ENCODE assay signal across 18 cellular contexts in the genomic region with DNA sequence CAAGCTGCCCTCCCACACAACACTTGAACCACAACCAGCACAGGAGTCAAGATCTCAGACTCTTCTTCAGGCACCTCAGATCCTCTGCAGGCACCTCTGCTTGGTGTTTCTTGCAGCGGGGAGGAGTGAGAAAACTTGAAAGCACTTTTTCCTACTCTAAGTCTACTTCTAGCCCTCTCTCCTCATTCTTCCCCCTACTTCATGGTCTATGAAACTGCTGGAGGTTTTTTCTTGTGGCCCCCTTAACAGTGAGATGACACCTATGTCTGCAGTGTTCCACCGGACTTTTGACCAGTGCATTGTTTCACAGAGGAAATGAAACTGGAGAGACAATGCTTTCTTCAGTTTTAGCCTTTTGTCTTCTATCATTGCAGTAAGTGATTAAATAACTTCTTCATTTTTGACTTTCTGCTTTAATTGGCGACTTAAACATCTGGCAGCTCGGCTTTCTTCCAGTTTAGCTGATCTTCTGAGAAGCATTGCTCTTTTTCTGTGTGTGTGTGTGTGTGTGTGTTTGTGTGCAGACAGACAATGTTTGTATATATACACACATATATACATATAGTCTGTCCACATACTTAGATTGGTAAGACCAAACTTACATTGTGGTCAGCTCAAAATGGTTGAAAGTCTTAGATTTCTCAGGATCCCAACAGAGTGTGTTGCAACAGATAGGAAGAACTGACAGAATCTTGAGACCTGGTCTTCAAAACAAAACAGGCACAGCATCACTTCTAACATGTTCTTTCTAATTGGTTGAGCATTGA.
DNase-seq lines count a peak whose midpoint lies in the region; ATAC-seq and TF ChIP-seq lines count a peak whose summit lies in the region.
"Had no signal": no experiment of that assay in that cellular context is flagged by ENCODE, and none has a peak within 500 bp of the region (broad histone marks: within the 10 kb centered on the region; RNA-seq: fewer than 3 reads in every experiment).

No MANE protein-coding gene starts in this region.

- no peak overlapping the region for H3K4me3 Mint-ChIP-seq in osteocyte (ENCODE audit: unreplicated experiment)
- H3K4me3 Mint-ChIP-seq in immature natural killer cell = peak overlapping the region in 2 of 5 donors; percentile 3 to 45
- H3K4me3 Mint-ChIP-seq: activated CD8-positive, alpha-beta T cell treated with anti-CD3 and anti-CD28 coated beads for 36 hours; activated naive CD8-positive, alpha-beta T cell treated with anti-CD3 and anti-CD28 coated beads, Interleukin-2, amount 50 U/mL, for 24 hours had no signal

- H3K27ac Mint-ChIP-seq in osteocyte (ENCODE audit: unreplicated experiment) = no peak overlapping the region
- H3K27ac Mint-ChIP-seq in immature natural killer cell = no peak overlapping the region
- H3K27ac Mint-ChIP-seq: activated CD8-positive, alpha-beta T cell treated with anti-CD3 and anti-CD28 coated beads for 36 hours; activated naive CD8-positive, alpha-beta T cell treated with anti-CD3 and anti-CD28 coated beads, Interleukin-2, amount 50 U/mL, for 24 hours had no signal

- TF ChIP-seq CTCF in choroid plexus epithelial cell (conservative IDR thresholded peaks at IDR 0.05; ENCODE audit: low read depth, low read length) (no peak), osteocyte (IDR thresholded peaks at IDR 0.05) (no peak), GM10266 (IDR thresholded peaks at IDR 0.05; ENCODE audit: control insufficient read depth, insufficient read depth, low read depth, missing control alignments) (no peak)

- no peaks in the 10 kb centered on the region for H3K36me3 Mint-ChIP-seq in osteocyte (ENCODE audit: unreplicated experiment)
- no peaks in the 10 kb centered on the region for H3K36me3 Mint-ChIP-seq in immature natural killer cell

- no peaks in the 10 kb centered on the region for H3K9me3 Mint-ChIP-seq in osteocyte (ENCODE audit: unreplicated experiment)
- peaks cover 0 to 5% (median 0%) of the 10 kb centered on the region in 6 donors for H3K9me3 Mint-ChIP-seq in immature natural killer cell
- H3K9me3 Mint-ChIP-seq: activated CD8-positive, alpha-beta T cell treated with anti-CD3 and anti-CD28 coated beads for 36 hours; activated naive CD8-positive, alpha-beta T cell treated with anti-CD3 and anti-CD28 coated beads, Interleukin-2, amount 50 U/mL, for 24 hours had no signal

- peak; percentile 1 for DNase-seq in choroid plexus epithelial cell (ENCODE audit: low read depth)
- DNase-seq in osteocyte (ENCODE audit: extremely low spot score, unreplicated experiment) = no peak
- DNase-seq in GM10266 (ENCODE audit: extremely low spot score) = no peak
- DNase-seq in immature natural killer cell = no peak
- DNase-seq: activated CD8-positive, alpha-beta T cell treated with anti-CD3 and anti-CD28 coated beads for 36 hours; activated naive CD8-positive, alpha-beta T cell treated with anti-CD3 and anti-CD28 coated beads, Interleukin-2, amount 50 U/mL, for 24 hours; BE2C; effector CD8-positive, alpha-beta T cell; kidney glomerular epithelial cell; NCI-H1694 treated with DMSO at 0.1 percent for 48 hours; nucleus accumbens; PC-3; sigmoid colon; testis had no signal

- H3K4me1 Mint-ChIP-seq in osteocyte (ENCODE audit: unreplicated experiment) = no peaks in the 10 kb centered on the region
- peaks cover 0 to 11% of the 10 kb centered on the region in 2 donors for H3K4me1 Mint-ChIP-seq in immature natural killer cell
- H3K4me1 Mint-ChIP-seq: activated naive CD8-positive, alpha-beta T cell treated with anti-CD3 and anti-CD28 coated beads, Interleukin-2, amount 50 U/mL, for 24 hours had no signal

- H3K4me3 ChIP-seq in choroid plexus epithelial cell (ENCODE audit: low read depth, low read length) = no peak overlapping the region
- H3K4me3 ChIP-seq: cardiac muscle cell, sigmoid colon, testis had no signal

- ATAC-seq in GM18907 (IDR thresholded peaks at IDR 0.05; ENCODE audit: unreplicated experiment) (peak; percentile 79), HG02623 (IDR thresholded peaks at IDR 0.05; ENCODE audit: unreplicated experiment) (peak; percentile 56), HG03442 (IDR thresholded peaks at IDR 0.05; ENCODE audit: unreplicated experiment) (peak; percentile 63)
- ATAC-seq: activated CD8-positive, alpha-beta T cell treated with anti-CD3 and anti-CD28 coated beads for 36 hours; activated naive CD8-positive, alpha-beta T cell treated with anti-CD3 and anti-CD28 coated beads, Interleukin-2, amount 50 U/mL, for 24 hours; PC-3 had no signal

- H3K27me3 Mint-ChIP-seq in osteocyte (ENCODE audit: unreplicated experiment) = no peaks in the 10 kb centered on the region
- no peaks in the 10 kb centered on the region for H3K27me3 Mint-ChIP-seq in immature natural killer cell (ENCODE audit: low read depth in 3 of 3)
- H3K27me3 Mint-ChIP-seq: activated CD8-positive, alpha-beta T cell treated with anti-CD3 and anti-CD28 coated beads for 36 hours; activated naive CD8-positive, alpha-beta T cell treated with anti-CD3 and anti-CD28 coated beads, Interleukin-2, amount 50 U/mL, for 24 hours had no signal
